ENCODE assay signal across 22 cellular contexts in genomic region chr2:222706616-222707015, GRCh38. TPM values are rescaled to one million over a fixed set of nuclear protein-coding genes. Genes with fewer than 3 reads are reported as not detected.
DNase-seq lines count a peak whose midpoint lies in the region; ATAC-seq and TF ChIP-seq lines count a peak whose summit lies in the region.
"Had no signal": no experiment of that assay in that cellular context is flagged by ENCODE, and none has a peak within 500 bp of the region (broad histone marks: within the 10 kb centered on the region; RNA-seq: fewer than 3 reads in every experiment).

No MANE protein-coding gene starts in this region.

- H3K9me3 Mint-ChIP-seq in MCF 10A (ENCODE audit: unreplicated experiment): no peaks in the 10 kb centered on the region
- no peaks in the 10 kb centered on the region for H3K9me3 Mint-ChIP-seq in dendritic cell treated with granulocyte-macrophage colony-stimulating factor and Interleukin-4, amounts not matched to agents 40 ng/mL and 50 ng/mL, for 4 days
- H3K9me3 Mint-ChIP-seq in stimulated activated memory B cell treated with anti-CD40 and anti-IgM and Interleukin-4, amounts not matched to agents 10 μg/mL and 1 μg/mL and 100 μg/mL, for 72 hours: no peaks in the 10 kb centered on the region
- H3K9me3 Mint-ChIP-seq: CD4-positive, CD25-positive, alpha-beta regulatory T cell had no signal

- H3K9me3 ChIP-seq in breast epithelium: no peaks in the 10 kb centered on the region
- H3K9me3 ChIP-seq: Peyer's patch had no signal

- peak overlapping the region; percentile 43 for H3K27ac Mint-ChIP-seq in MCF 10A (ENCODE audit: low read depth, unreplicated experiment)
- peak overlapping the region; percentile 1 for H3K27ac Mint-ChIP-seq in dendritic cell treated with granulocyte-macrophage colony-stimulating factor and Interleukin-4, amounts not matched to agents 40 ng/mL and 50 ng/mL, for 4 days
- H3K27ac Mint-ChIP-seq in stimulated activated memory B cell treated with anti-CD40 and anti-IgM and Interleukin-4, amounts not matched to agents 10 μg/mL and 1 μg/mL and 100 μg/mL, for 72 hours: no peak overlapping the region
- H3K27ac Mint-ChIP-seq: CD4-positive, CD25-positive, alpha-beta regulatory T cell had no signal

- CTCF ChIA-PET in MCF 10A (lab: Yijun Ruan, JAX): interaction anchor here (0.6 to 6.2 kb wide), 11 partner anchors 15 to 646 kb away, joined by 3 to 55 read pairs (median 4); no protein-coding TSS in a partner anchor

- no peak overlapping the region for H3K4me3 ChIP-seq in breast epithelium
- H3K4me3 ChIP-seq: Peyer's patch had no signal

- no peaks in the 10 kb centered on the region for H3K4me1 ChIP-seq in breast epithelium

- intact Hi-C loops in MCF 10A (cut with micrococcal nuclease) (loop anchor here (5.0 kb wide), 1 partner anchor 91 kb away; no protein-coding TSS in a partner anchor), breast epithelium (cut with DNase I; ENCODE audit: low total_unique reads) (no loop called here)
- intact Hi-C loops in dendritic cell treated with granulocyte-macrophage colony-stimulating factor and Interleukin-4, amounts not matched to agents 40 ng/mL and 50 ng/mL, for 4 days (cut with micrococcal nuclease): loop anchor here (5.0 kb wide), 2 partner anchors 101 to 141 kb away; no protein-coding TSS in a partner anchor

- POLR2A ChIA-PET in MCF 10A (lab: Yijun Ruan, JAX): interaction anchor here (0.8 to 2.0 kb wide), 3 partner anchors 153 to 195 kb away, joined by 3 to 7 read pairs (median 4); no protein-coding TSS in a partner anchor

- no peak for ATAC-seq in GM18868 (IDR thresholded peaks at IDR 0.05; ENCODE audit: unreplicated experiment)
- no peak for ATAC-seq in stimulated activated memory B cell treated with anti-CD40 and anti-IgM and Interleukin-4, amounts not matched to agents 10 μg/mL and 1 μg/mL and 100 μg/mL, for 72 hours

- H3K27ac ChIP-seq in breast epithelium: no peak overlapping the region
- H3K27ac ChIP-seq: Peyer's patch had no signal

- no peaks in the 10 kb centered on the region for H3K36me3 ChIP-seq in breast epithelium
- H3K36me3 ChIP-seq: Peyer's patch had no signal

- BruUV-seq in MCF 10A (replicated peaks; lab: Mats Ljungman, UMichigan): no TSS peak

- no peak overlapping the region for H3K4me3 Mint-ChIP-seq in MCF 10A (ENCODE audit: unreplicated experiment)
- no peak overlapping the region for H3K4me3 Mint-ChIP-seq in dendritic cell treated with granulocyte-macrophage colony-stimulating factor and Interleukin-4, amounts not matched to agents 40 ng/mL and 50 ng/mL, for 4 days
- no peak overlapping the region for H3K4me3 Mint-ChIP-seq in stimulated activated memory B cell treated with anti-CD40 and anti-IgM and Interleukin-4, amounts not matched to agents 10 μg/mL and 1 μg/mL and 100 μg/mL, for 72 hours
- H3K4me3 Mint-ChIP-seq: CD4-positive, CD25-positive, alpha-beta regulatory T cell had no signal

- no peaks in the 10 kb centered on the region for H3K27me3 ChIP-seq in breast epithelium
- H3K27me3 ChIP-seq: Peyer's patch had no signal

- H3K4me1 Mint-ChIP-seq in MCF 10A (ENCODE audit: insufficient read depth, unreplicated experiment): peaks cover 5% of the 10 kb centered on the region
- peaks cover 29% of the 10 kb centered on the region for H3K4me1 Mint-ChIP-seq in dendritic cell treated with granulocyte-macrophage colony-stimulating factor and Interleukin-4, amounts not matched to agents 40 ng/mL and 50 ng/mL, for 4 days (ENCODE audit: low read depth)
- H3K4me1 Mint-ChIP-seq in stimulated activated memory B cell treated with anti-CD40 and anti-IgM and Interleukin-4, amounts not matched to agents 10 μg/mL and 1 μg/mL and 100 μg/mL, for 72 hours: peaks cover 24% of the 10 kb centered on the region

- H3K36me3 Mint-ChIP-seq in MCF 10A (ENCODE audit: insufficient read depth, unreplicated experiment): no peaks in the 10 kb centered on the region
- H3K36me3 Mint-ChIP-seq in dendritic cell treated with granulocyte-macrophage colony-stimulating factor and Interleukin-4, amounts not matched to agents 40 ng/mL and 50 ng/mL, for 4 days (ENCODE audit: low read depth): no peaks in the 10 kb centered on the region
- H3K36me3 Mint-ChIP-seq in stimulated activated memory B cell treated with anti-CD40 and anti-IgM and Interleukin-4, amounts not matched to agents 10 μg/mL and 1 μg/mL and 100 μg/mL, for 72 hours: no peaks in the 10 kb centered on the region
- H3K36me3 Mint-ChIP-seq: CD4-positive, CD25-positive, alpha-beta regulatory T cell had no signal

- no peak for TF ChIP-seq POLR2A in breast epithelium (IDR thresholded peaks at IDR 0.05)

- TF ChIP-seq CTCF in MCF 10A (IDR thresholded peaks at IDR 0.05; ENCODE audit: unreplicated experiment) (no peak), breast epithelium (IDR thresholded peaks at IDR 0.05) (no peak)

- DNase-seq in MCF 10A (ENCODE audit: unreplicated experiment) (no peak), breast epithelium (ENCODE audit: low spot score in 2 of 2) (no peak), NCI-H526 (lab: John Stamatoyannopoulos, UW) (peak; percentile 83 to 84), SHP77 (lab: John Stamatoyannopoulos, UW) (no peak), NCI-H2171 (lab: John Stamatoyannopoulos, UW) (no peak)
- DNase-seq: 8988T; CD4-positive, CD25-positive, alpha-beta regulatory T cell; DMS79; GDM1; KBM-7; NCI-H1092 treated with DMSO at 0.1 percent for 48 hours; NCI-H1694; NCI-H2107; NCI-H345; NCI-H774; Peyer's patch; Right ventricle myocardium superior had no signal

- H3K27me3 Mint-ChIP-seq in MCF 10A (ENCODE audit: insufficient read depth, unreplicated experiment): no peaks in the 10 kb centered on the region
- no peaks in the 10 kb centered on the region for H3K27me3 Mint-ChIP-seq in dendritic cell treated with granulocyte-macrophage colony-stimulating factor and Interleukin-4, amounts not matched to agents 40 ng/mL and 50 ng/mL, for 4 days
- H3K27me3 Mint-ChIP-seq in stimulated activated memory B cell treated with anti-CD40 and anti-IgM and Interleukin-4, amounts not matched to agents 10 μg/mL and 1 μg/mL and 100 μg/mL, for 72 hours: peaks cover 64% of the 10 kb centered on the region

RNA-seq across cellular contexts. Expression of gene MOGAT1, which starts 35.2 kb away (rescaled TPM):
- total RNA-seq in MCF 10A (2022) (not detected in 2 replicates), breast epithelium (under 1 TPM in 1 of 3 donors, not detected in 2; 0.98 TPM)
- total RNA-seq: CD4-positive, CD25-positive, alpha-beta regulatory T cell; H4; M059J; Peyer's patch had no signal

RNA-seq across cellular contexts. Expression of gene FARSB, which starts 50.7 kb away (rescaled TPM):
- total RNA-seq in MCF 10A (2022): 44.8 and 70.3 TPM in 2 replicates
- 10 to 100 TPM; 11.8 to 19.0 (median 18.7) TPM for total RNA-seq in breast epithelium

Comparison
In these comparisons a context has a peak if more than half of its experiments do, and no peak if none do; other contexts are left out.
1. DNase-seq: peak in NCI-H526 (2 of 2); none in MCF 10A (single experiment), breast epithelium (0 of 2), SHP77 (0 of 2) and NCI-H2171 (single experiment).